8 cellular contexts compared by ENCODE assay signal in the genomic region with DNA sequence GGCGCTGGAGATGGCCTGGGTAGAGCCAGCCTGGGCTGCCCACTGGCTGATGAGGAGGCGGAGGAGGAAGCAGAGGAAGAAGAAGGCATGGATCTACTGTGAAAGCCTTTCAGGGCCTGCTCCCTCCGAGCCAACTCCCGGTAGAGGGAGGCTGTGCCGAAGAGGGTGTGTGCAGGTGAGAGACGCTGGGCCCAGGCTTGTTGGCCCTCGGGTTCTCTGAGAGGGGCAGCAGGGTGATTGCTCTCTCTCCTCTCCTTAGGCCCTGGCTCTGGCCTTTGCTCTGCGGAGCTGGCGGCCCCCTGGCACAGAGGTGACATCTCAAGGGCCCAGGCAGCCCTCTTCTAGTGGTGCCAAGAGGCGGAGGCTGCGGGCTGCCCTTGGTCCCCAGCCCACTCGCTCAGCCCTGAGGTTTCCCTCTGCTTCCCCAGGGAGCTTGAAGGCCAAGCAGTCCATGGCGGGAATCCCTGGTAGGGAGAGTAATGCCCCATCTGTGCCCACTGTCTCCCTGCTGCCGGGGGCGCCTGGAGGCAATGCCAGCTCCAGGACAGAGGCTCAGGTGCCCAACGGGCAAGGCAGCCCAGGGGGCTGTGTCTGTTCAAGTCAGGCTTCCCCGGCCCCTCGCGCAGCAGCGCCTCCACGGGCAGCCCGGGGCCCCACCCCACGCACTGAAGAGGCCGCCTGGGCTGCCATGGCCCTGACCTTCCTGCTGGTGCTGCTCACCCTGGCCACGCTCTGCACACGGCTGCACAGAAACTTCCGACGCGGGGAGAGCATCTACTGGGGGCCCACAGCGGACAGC. TPM values are rescaled to one million over a fixed set of nuclear protein-coding genes. Genes with fewer than 3 reads are reported as not detected.
DNase-seq lines count a peak whose midpoint lies in the region; ATAC-seq and TF ChIP-seq lines count a peak whose summit lies in the region.

No MANE protein-coding gene starts in this region.

- no peak overlapping the region for H3K4me3 Mint-ChIP-seq in T-helper 2 cell treated with Interferon-gamma antibody and Interleukin-4, amounts not matched to agents 5 μg/mL and 100 μg/mL, for 36 hours

- peak; percentile 17 for ATAC-seq in sciatic nerve

- H3K9me3 ChIP-seq in BLaER1 treated with 17β-estradiol and CSF1 and Interleukin-3, amounts not matched to agents 10 nM and 100 nM (replicated peaks in 1 of 11) = no peaks in the 10 kb centered on the region
- no peaks in the 10 kb centered on the region for H3K9me3 ChIP-seq in left ventricle myocardium inferior (replicated peaks)

- H3K4me3 ChIP-seq in BLaER1 treated with 17β-estradiol and CSF1 and Interleukin-3, amounts not matched to agents 10 nM and 100 nM = peak overlapping the region in 4 of 10 experiments; percentile 25 to 31 (median 26); a peak in 3 of 20 replicates
- H3K4me3 ChIP-seq in left ventricle myocardium inferior = peak overlapping the region; percentile 63

- peak overlapping the region in 6 of 11 experiments; percentile 10 to 52 (median 41); a peak in 9 of 22 replicates for H3K27ac ChIP-seq in BLaER1 treated with 17β-estradiol and CSF1 and Interleukin-3, amounts not matched to agents 10 nM and 100 nM
- H3K27ac ChIP-seq in VCaP (peak overlapping the region; percentile 89; the same call in 1 of the 2 replicates), left ventricle myocardium inferior (replicated peaks) (peak overlapping the region; percentile 76)

- H3K27me3 Mint-ChIP-seq in T-helper 2 cell treated with Interferon-gamma antibody and Interleukin-4, amounts not matched to agents 5 μg/mL and 100 μg/mL, for 36 hours (ENCODE audit: low read depth) = no peaks in the 10 kb centered on the region

- H4K20me1 ChIP-seq in BLaER1 treated with 17β-estradiol and CSF1 and Interleukin-3, amounts not matched to agents 10 nM and 100 nM = peaks cover 58 to 78% (median 71%) of the 10 kb centered on the region in 11 experiments; a peak in 21 of 22 replicates

- no peak for TF ChIP-seq CTCF in VCaP (conservative IDR thresholded peaks at IDR 0.05)
- no peak for TF ChIP-seq CTCF in left ventricle myocardium inferior (IDR thresholded peaks at IDR 0.05; ENCODE audit: borderline replicate concordance)

- no peaks in the 10 kb centered on the region for H3K9me3 Mint-ChIP-seq in T-helper 2 cell treated with Interferon-gamma antibody and Interleukin-4, amounts not matched to agents 5 μg/mL and 100 μg/mL, for 36 hours

- intact Hi-C loops in left ventricle myocardium inferior (cut with micrococcal nuclease) = no loop called here
- intact Hi-C loops in sciatic nerve (cut with DNase I) = no loop called here

- H3K36me3 ChIP-seq in BLaER1 treated with 17β-estradiol and CSF1 and Interleukin-3, amounts not matched to agents 10 nM and 100 nM = peaks cover 41 to 63% (median 49%) of the 10 kb centered on the region in 11 experiments
- H3K36me3 ChIP-seq in left ventricle myocardium inferior = peaks cover 37% of the 10 kb centered on the region

- peaks cover 21% of the 10 kb centered on the region for H3K36me3 Mint-ChIP-seq in T-helper 2 cell treated with Interferon-gamma antibody and Interleukin-4, amounts not matched to agents 5 μg/mL and 100 μg/mL, for 36 hours (ENCODE audit: low read depth)

- DNase-seq in left ventricle myocardium inferior (peak; percentile 35), sciatic nerve (ENCODE audit: low spot score) (peak; percentile 62), dedifferentiated amniotic fluid mesenchymal stem cell (ENCODE audit: extremely low spot score) (no peak), middle frontal gyrus (ENCODE audit: extremely low spot score, low spot score) (no peak), MV-4-11 (lab: John Stamatoyannopoulos, UW) (no peak)
- no peak for DNase-seq in T-helper 2 cell treated with Interferon-gamma antibody and Interleukin-4, amounts not matched to agents 5 μg/mL and 100 μg/mL, for 36 hours (ENCODE audit: low spot score)

- peak overlapping the region; percentile 61 to 94 (median 81) for H3K4me2 ChIP-seq in BLaER1 treated with 17β-estradiol and CSF1 and Interleukin-3, amounts not matched to agents 10 nM and 100 nM

- no peak overlapping the region for H3K27ac Mint-ChIP-seq in T-helper 2 cell treated with Interferon-gamma antibody and Interleukin-4, amounts not matched to agents 5 μg/mL and 100 μg/mL, for 36 hours

- H3K9ac ChIP-seq in BLaER1 treated with 17β-estradiol and CSF1 and Interleukin-3, amounts not matched to agents 10 nM and 100 nM = peak overlapping the region; percentile 27 to 70 (median 48); a peak in 18 of 22 replicates

- peaks cover 47 to 79% (median 75%) of the 10 kb centered on the region in 10 experiments for H3K4me1 ChIP-seq in BLaER1 treated with 17β-estradiol and CSF1 and Interleukin-3, amounts not matched to agents 10 nM and 100 nM
- H3K4me1 ChIP-seq in left ventricle myocardium inferior = peaks cover 59% of the 10 kb centered on the region

- peaks cover 15% of the 10 kb centered on the region for H3K4me1 Mint-ChIP-seq in T-helper 2 cell treated with Interferon-gamma antibody and Interleukin-4, amounts not matched to agents 5 μg/mL and 100 μg/mL, for 36 hours (ENCODE audit: low read depth)

- no peaks in the 10 kb centered on the region for H3K27me3 ChIP-seq in BLaER1 treated with 17β-estradiol and CSF1 and Interleukin-3, amounts not matched to agents 10 nM and 100 nM
- H3K27me3 ChIP-seq in left ventricle myocardium inferior (ENCODE audit: low read depth) = no peaks in the 10 kb centered on the region

RNA-seq across cellular contexts. Expression of gene TP53I13, which starts 3.6 kb away (rescaled TPM):
- 37.2 TPM for total RNA-seq in left ventricle myocardium inferior
- 39.9 TPM for total RNA-seq in sciatic nerve

RNA-seq across cellular contexts. Expression of gene ABHD15, which starts 5.2 kb away (rescaled TPM):
- 5.9 TPM for total RNA-seq in left ventricle myocardium inferior
- 11.1 TPM for total RNA-seq in sciatic nerve

RNA-seq across cellular contexts. Expression of gene GIT1, which starts 17.4 kb away (rescaled TPM):
- total RNA-seq in left ventricle myocardium inferior (31.9 TPM), sciatic nerve (93.8 TPM)

RNA-seq across cellular contexts. Expression of gene ANKRD13B, which starts 20.9 kb away (rescaled TPM):
- total RNA-seq in left ventricle myocardium inferior (5.9 TPM), sciatic nerve (22.4 TPM)

RNA-seq across cellular contexts. Expression of gene CORO6, which starts 50.6 kb away (rescaled TPM):
- 101 TPM for total RNA-seq in left ventricle myocardium inferior
- total RNA-seq in sciatic nerve = 21.5 TPM

Comparison
In these comparisons a context has a peak if more than half of its experiments do, and no peak if none do; other contexts are left out.
1. DNase-seq: peak in left ventricle myocardium inferior (single experiment) and sciatic nerve (single experiment); none in dedifferentiated amniotic fluid mesenchymal stem cell (single experiment), T-helper 2 cell treated with Interferon-gamma antibody and Interleukin-4, amounts not matched to agents 5 μg/mL and 100 μg/mL, for 36 hours (single experiment), middle frontal gyrus (single experiment) and MV-4-11 (single experiment).
2. Peak in every context shown above with its lines, with median percentiles within 50 percentile points of each other: H3K27ac ChIP-seq.